8 cellular contexts compared by ENCODE assay signal in the genomic region with DNA sequence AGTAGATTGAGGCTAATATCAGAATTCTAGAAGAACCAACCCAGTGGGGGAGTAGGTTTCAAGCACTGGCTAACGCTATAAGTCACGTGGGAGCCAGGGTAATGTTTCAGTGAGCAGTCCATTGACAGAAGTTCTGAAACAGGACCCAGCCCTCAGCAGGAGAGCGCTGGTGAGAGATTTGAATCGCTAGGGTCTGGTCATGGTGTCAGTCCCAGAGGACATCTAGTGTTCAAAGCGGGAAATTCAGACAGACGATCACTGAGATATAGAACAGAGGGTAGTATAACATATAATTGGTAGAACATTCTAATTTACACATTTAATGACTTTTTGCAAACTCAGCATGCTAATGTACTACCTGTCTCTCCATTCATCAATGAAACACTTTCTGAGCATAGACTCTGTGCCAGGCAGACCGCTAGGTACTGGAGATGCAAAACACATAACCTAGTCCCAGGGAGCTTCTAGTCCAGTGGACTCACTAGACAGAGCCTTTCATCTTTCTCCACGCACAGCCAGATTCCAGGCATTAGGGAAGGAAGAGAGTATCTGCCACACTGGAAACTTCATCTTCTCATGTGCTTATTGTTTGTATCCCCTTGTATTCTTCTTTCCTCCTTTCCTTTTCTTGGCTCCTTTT. TPM values are rescaled to one million over a fixed set of nuclear protein-coding genes. Genes with fewer than 3 reads are reported as not detected.
DNase-seq lines count a peak whose midpoint lies in the region; ATAC-seq and TF ChIP-seq lines count a peak whose summit lies in the region.

No MANE protein-coding gene starts in this region.

- H3K4me3 ChIP-seq in coronary artery (no peak overlapping the region), liver (ENCODE audit: low read depth in 1 of 3, low read length in 3 of 3) (no peak overlapping the region)

- H3K9ac ChIP-seq in liver (ENCODE audit: low read depth in 1 of 2, low read length in 2 of 2), result no peak overlapping the region

- DNase-seq in stimulated activated naive CD4-positive, alpha-beta T cell (lab: John Stamatoyannopoulos, UW), result peak; percentile 1 to 55 (median 10)
- no peak for DNase-seq in stimulated activated naive CD4-positive, alpha-beta T cell treated with Interleukin-2 at 50 U/mL for 16 hours (lab: John Stamatoyannopoulos, UW)
- peak; percentile 82 for DNase-seq in NAMALWA (ENCODE audit: low spot score)
- DNase-seq in T-helper 9 cell, result peak; percentile 4
- DNase-seq in coronary artery (ENCODE audit: low spot score), result no peak
- DNase-seq in stromal cell of bone marrow (ENCODE audit: low read depth), result peak; percentile 41

- ATAC-seq in HG02571 (IDR thresholded peaks at IDR 0.05; ENCODE audit: unreplicated experiment), result peak; percentile 76

- no peaks in the 10 kb centered on the region for H3K36me3 ChIP-seq in liver (ENCODE audit: control insufficient read depth in 4 of 4, insufficient read depth in 3 of 4, low read depth in 1 of 4, low read length in 3 of 4)

- TF ChIP-seq CTCF in coronary artery (IDR thresholded peaks at IDR 0.05) (peak; percentile 23), liver (IDR thresholded peaks at IDR 0.05; ENCODE audit: low read depth, low read length, missing input control) (peak; percentile 84)

- peaks cover 0 to 5% (median under 1%) of the 10 kb centered on the region in 4 donors for H3K4me1 ChIP-seq in liver (ENCODE audit: control insufficient read depth in 4 of 4, insufficient read depth in 4 of 4, low read length in 3 of 4)

- no peaks in the 10 kb centered on the region for H3K9me3 ChIP-seq in liver (ENCODE audit: control insufficient read depth in 4 of 4, low read length in 3 of 4)

- TF ChIP-seq RAD21 in liver (IDR thresholded peaks at IDR 0.05), result peak; percentile 98

- WGBS in liver, result 11% methylated on average over 8 of the region's 8 CpGs

- H3K27me3 ChIP-seq in liver (ENCODE audit: control insufficient read depth in 4 of 4, insufficient read depth in 4 of 4, low read length in 3 of 4), result no peaks in the 10 kb centered on the region

- H3K27ac ChIP-seq in coronary artery, result no peak overlapping the region
- no peak overlapping the region for H3K27ac ChIP-seq in liver (ENCODE audit: low read depth in 1 of 2, low read length in 2 of 2)

TF ChIP-seq in liver, 16 proteins besides CTCF, POLR2A, EP300 and RAD21:
- no peak for TF ChIP-seq SP1 (IDR thresholded peaks at IDR 0.05)
- TF ChIP-seq, protein P1, sequence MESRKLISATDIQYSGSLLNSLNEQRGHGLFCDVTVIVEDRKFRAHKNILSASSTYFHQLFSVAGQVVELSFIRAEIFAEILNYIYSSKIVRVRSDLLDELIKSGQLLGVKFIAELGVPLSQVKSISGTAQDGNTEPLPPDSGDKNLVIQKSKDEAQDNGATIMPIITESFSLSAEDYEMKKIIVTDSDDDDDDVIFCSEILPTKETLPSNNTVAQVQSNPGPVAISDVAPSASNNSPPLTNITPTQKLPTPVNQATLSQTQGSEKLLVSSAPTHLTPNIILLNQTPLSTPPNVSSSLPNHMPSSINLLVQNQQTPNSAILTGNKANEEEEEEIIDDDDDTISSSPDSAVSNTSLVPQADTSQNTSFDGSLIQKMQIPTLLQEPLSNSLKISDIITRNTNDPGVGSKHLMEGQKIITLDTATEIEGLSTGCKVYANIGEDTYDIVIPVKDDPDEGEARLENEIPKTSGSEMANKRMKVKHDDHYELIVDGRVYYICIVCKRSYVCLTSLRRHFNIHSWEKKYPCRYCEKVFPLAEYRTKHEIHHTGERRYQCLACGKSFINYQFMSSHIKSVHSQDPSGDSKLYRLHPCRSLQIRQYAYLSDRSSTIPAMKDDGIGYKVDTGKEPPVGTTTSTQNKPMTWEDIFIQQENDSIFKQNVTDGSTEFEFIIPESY (IDR thresholded peaks at IDR 0.05), result no peak
- TF ChIP-seq NR2F2 (IDR thresholded peaks at IDR 0.05), result no peak
- peak; percentile 24 for TF ChIP-seq FOXA1 (IDR thresholded peaks at IDR 0.05)
- TF ChIP-seq, protein P2, sequence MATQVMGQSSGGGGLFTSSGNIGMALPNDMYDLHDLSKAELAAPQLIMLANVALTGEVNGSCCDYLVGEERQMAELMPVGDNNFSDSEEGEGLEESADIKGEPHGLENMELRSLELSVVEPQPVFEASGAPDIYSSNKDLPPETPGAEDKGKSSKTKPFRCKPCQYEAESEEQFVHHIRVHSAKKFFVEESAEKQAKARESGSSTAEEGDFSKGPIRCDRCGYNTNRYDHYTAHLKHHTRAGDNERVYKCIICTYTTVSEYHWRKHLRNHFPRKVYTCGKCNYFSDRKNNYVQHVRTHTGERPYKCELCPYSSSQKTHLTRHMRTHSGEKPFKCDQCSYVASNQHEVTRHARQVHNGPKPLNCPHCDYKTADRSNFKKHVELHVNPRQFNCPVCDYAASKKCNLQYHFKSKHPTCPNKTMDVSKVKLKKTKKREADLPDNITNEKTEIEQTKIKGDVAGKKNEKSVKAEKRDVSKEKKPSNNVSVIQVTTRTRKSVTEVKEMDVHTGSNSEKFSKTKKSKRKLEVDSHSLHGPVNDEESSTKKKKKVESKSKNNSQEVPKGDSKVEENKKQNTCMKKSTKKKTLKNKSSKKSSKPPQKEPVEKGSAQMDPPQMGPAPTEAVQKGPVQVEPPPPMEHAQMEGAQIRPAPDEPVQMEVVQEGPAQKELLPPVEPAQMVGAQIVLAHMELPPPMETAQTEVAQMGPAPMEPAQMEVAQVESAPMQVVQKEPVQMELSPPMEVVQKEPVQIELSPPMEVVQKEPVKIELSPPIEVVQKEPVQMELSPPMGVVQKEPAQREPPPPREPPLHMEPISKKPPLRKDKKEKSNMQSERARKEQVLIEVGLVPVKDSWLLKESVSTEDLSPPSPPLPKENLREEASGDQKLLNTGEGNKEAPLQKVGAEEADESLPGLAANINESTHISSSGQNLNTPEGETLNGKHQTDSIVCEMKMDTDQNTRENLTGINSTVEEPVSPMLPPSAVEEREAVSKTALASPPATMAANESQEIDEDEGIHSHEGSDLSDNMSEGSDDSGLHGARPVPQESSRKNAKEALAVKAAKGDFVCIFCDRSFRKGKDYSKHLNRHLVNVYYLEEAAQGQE (IDR thresholded peaks at IDR 0.05), result peak; percentile 99
- peak; percentile 12 for TF ChIP-seq FOXA2 (IDR thresholded peaks at IDR 0.05)
- TF ChIP-seq HNF4G (IDR thresholded peaks at IDR 0.05), result no peak
- TF ChIP-seq, protein P3, sequence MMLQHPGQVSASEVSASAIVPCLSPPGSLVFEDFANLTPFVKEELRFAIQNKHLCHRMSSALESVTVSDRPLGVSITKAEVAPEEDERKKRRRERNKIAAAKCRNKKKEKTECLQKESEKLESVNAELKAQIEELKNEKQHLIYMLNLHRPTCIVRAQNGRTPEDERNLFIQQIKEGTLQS (IDR thresholded peaks at IDR 0.05), result no peak
- TF ChIP-seq EGR1 (IDR thresholded peaks at IDR 0.05; ENCODE audit: low read depth in 2 of 2), result no peak
- TF ChIP-seq TAF1 (conservative IDR thresholded peaks at IDR 0.05), result no peak
- no peak for TF ChIP-seq JUND (IDR thresholded peaks at IDR 0.05)
- no peak for TF ChIP-seq GABPA (IDR thresholded peaks at IDR 0.05 in 1 of 2, conservative IDR thresholded peaks at IDR 0.05 in 1 of 2)
- no peak for TF ChIP-seq YY1 (IDR thresholded peaks at IDR 0.05)
- TF ChIP-seq RXRA (IDR thresholded peaks at IDR 0.05), result no peak
- TF ChIP-seq HNF4A (conservative IDR thresholded peaks at IDR 0.05), result no peak
- TF ChIP-seq, protein P4, sequence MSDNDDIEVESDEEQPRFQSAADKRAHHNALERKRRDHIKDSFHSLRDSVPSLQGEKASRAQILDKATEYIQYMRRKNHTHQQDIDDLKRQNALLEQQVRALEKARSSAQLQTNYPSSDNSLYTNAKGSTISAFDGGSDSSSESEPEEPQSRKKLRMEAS (IDR thresholded peaks at IDR 0.05), result no peak

RNA-seq across cellular contexts. Expression of a gene that starts 35.4 kb away (rescaled TPM):
- 10 to 100 TPM in 1 of 2 donors, not detected in 1; 12.2 TPM for total RNA-seq in liver
- polyA plus RNA-seq in liver, result under 1 TPM in 1 of 2 donors, not detected in 1; 0.52 TPM

RNA-seq across cellular contexts. Expression of a gene that starts 53.1 kb away (rescaled TPM):
- total RNA-seq in liver, result 10 to 100 TPM in 1 of 2 donors, 1 to 10 TPM in 1; 5.8 to 11.7 TPM
- 10 to 100 TPM; 32.6 to 37.9 TPM for polyA plus RNA-seq in liver

Comparison
In these comparisons a context has a peak if more than half of its experiments do, and no peak if none do; other contexts are left out.
1. DNase-seq: peak in stimulated activated naive CD4-positive, alpha-beta T cell (6 of 6), NAMALWA (single experiment), T-helper 9 cell (single experiment) and stromal cell of bone marrow (single experiment); none in stimulated activated naive CD4-positive, alpha-beta T cell treated with Interleukin-2 at 50 U/mL for 16 hours (single experiment) and coronary artery (single experiment).